10 cellular contexts compared by ENCODE assay signal in the genomic region with DNA sequence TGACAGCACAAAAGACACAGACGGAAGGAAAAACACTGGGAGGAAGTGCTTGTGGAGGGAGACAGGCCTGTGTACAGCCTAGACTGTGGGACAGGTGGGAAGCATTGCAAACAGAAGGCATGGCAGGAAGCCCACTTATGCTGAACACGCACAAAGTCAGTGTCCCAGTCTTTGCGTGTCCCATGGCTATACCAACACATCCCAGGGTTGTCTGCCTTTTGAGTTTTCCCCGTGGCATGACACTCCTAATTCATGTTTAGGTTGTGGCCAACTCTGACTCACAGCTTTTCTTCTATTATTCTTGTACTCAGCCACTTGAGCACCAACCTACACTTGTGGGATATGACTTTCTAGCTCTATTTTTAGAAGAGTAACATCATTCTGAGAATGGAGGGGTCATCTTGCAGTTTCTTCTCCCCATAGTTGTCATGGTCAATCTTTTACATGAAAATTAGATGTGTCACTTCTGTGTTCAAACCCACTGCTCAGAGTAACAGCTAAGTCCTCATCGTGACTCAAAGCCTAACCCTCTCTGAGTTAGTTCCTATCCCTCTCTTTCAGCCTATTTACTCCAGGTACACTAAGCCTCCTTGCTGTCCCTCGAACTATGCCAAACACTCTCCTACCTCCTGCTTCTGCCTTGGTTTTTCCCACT. TPM values are rescaled to one million over a fixed set of nuclear protein-coding genes. Genes with fewer than 3 reads are reported as not detected.
DNase-seq lines count a peak whose midpoint lies in the region; ATAC-seq, FAIRE-seq and TF ChIP-seq lines count a peak whose summit lies in the region.
"Had no signal": no experiment of that assay in that cellular context is flagged by ENCODE, and none has a peak within 500 bp of the region (broad histone marks: within the 10 kb centered on the region; RNA-seq: fewer than 3 reads in every experiment).

No MANE protein-coding gene starts in this region.

- H3K4me1 Mint-ChIP-seq in activated CD8-positive, alpha-beta T cell treated with anti-CD3 and anti-CD28 coated beads for 36 hours (ENCODE audit: low read depth), result peaks cover 45% of the 10 kb centered on the region

- no peak for TF ChIP-seq CTCF in GM10248 (IDR thresholded peaks at IDR 0.05; ENCODE audit: control extremely low read depth, extremely low read depth, low read depth, missing control alignments)
- no peak for TF ChIP-seq CTCF in activated CD8-positive, alpha-beta T cell treated with anti-CD3 and anti-CD28 coated beads for 36 hours (IDR thresholded peaks at IDR 0.05)

- peaks cover 5% of the 10 kb centered on the region for H3K36me3 Mint-ChIP-seq in activated CD8-positive, alpha-beta T cell treated with anti-CD3 and anti-CD28 coated beads for 36 hours (ENCODE audit: low read depth)

- intact Hi-C loops in activated CD8-positive, alpha-beta T cell treated with anti-CD3 and anti-CD28 coated beads for 36 hours (cut with micrococcal nuclease), result no loop called here

- H3K9me3 Mint-ChIP-seq in activated CD8-positive, alpha-beta T cell treated with anti-CD3 and anti-CD28 coated beads for 36 hours, result peaks cover 14% of the 10 kb centered on the region

- CTCF ChIA-PET in GM10248 (lab: Yijun Ruan, JAX), result interaction anchor here (0.9 to 11.1 kb wide), 10 partner anchors 13 to 341 kb away, joined by 3 to 95 read pairs (median 4); no protein-coding TSS in a partner anchor
- CTCF ChIA-PET in activated CD8-positive, alpha-beta T cell treated with anti-CD3 and anti-CD28 coated beads for 36 hours (lab: Charles Lee), result interaction anchor here (1.1 to 3.2 kb wide), 5 partner anchors 13 to 27 kb away, joined by 3 to 22 read pairs (median 4); no protein-coding TSS in a partner anchor

- no peak for FAIRE-seq in urothelium cell line (lab: Jason Lieb, UNC)

- no peak overlapping the region for H3K4me3 Mint-ChIP-seq in activated CD8-positive, alpha-beta T cell treated with anti-CD3 and anti-CD28 coated beads for 36 hours

- H3K27me3 Mint-ChIP-seq in activated CD8-positive, alpha-beta T cell treated with anti-CD3 and anti-CD28 coated beads for 36 hours, result no peaks in the 10 kb centered on the region

- peak overlapping the region; percentile 88 for H3K27ac Mint-ChIP-seq in activated CD8-positive, alpha-beta T cell treated with anti-CD3 and anti-CD28 coated beads for 36 hours

- DNase-seq in GM10248 (ENCODE audit: extremely low spot score), result peak; percentile 76
- peak; percentile 25 for DNase-seq in GM19238 (ENCODE audit: insufficient read length, low spot score)
- peak; percentile 49 for DNase-seq in activated CD8-positive, alpha-beta T cell treated with anti-CD3 and anti-CD28 coated beads for 36 hours
- DNase-seq in DMS79 treated with DMSO at 0.1 percent for 48 hours (lab: John Stamatoyannopoulos, UW), result no peak
- no peak for DNase-seq in activated effector memory CD4-positive, alpha-beta T cell treated with Interleukin-2 at 50 U/mL for 16 hours
- no peak for DNase-seq in C1 segment of cervical spinal cord (lab: John Stamatoyannopoulos, UW)
- DNase-seq in urothelium cell line (ENCODE audit: low spot score), result no peak
- DNase-seq: right cardiac atrium had no signal

- peak; percentile 86 for ATAC-seq in HG02938 (IDR thresholded peaks at IDR 0.05; ENCODE audit: unreplicated experiment)
- ATAC-seq in activated CD8-positive, alpha-beta T cell treated with anti-CD3 and anti-CD28 coated beads for 36 hours, result peak; percentile 88
- ATAC-seq: right cardiac atrium had no signal

- POLR2A ChIA-PET in GM10248 (lab: Yijun Ruan, JAX), result interaction anchor here (0.6 to 1.0 kb wide), 2 partner anchors 17 to 590 kb away, joined by 3 read pairs; no protein-coding TSS in a partner anchor
- POLR2A ChIA-PET in activated CD8-positive, alpha-beta T cell treated with anti-CD3 and anti-CD28 coated beads for 36 hours (lab: Charles Lee), result no interaction called here

RNA-seq across cellular contexts. Expression of a gene that starts 27.5 kb away (rescaled TPM):
- under 1 TPM; 0.25 to 0.51 TPM for total RNA-seq in activated CD8-positive, alpha-beta T cell treated with anti-CD3 and anti-CD28 coated beads for 36 hours

RNA-seq across cellular contexts. Expression of a gene that starts 30.1 kb away (rescaled TPM):
- total RNA-seq in activated CD8-positive, alpha-beta T cell treated with anti-CD3 and anti-CD28 coated beads for 36 hours, result 1 to 10 TPM; 3.3 to 3.5 TPM
- total RNA-seq: cardiac muscle cell, right cardiac atrium had no signal

RNA-seq across cellular contexts. Expression of a gene that starts 38.5 kb away (rescaled TPM):
- total RNA-seq in activated CD8-positive, alpha-beta T cell treated with anti-CD3 and anti-CD28 coated beads for 36 hours, result 100 to 1,000 TPM; 146 to 155 TPM

RNA-seq across cellular contexts. Expression of a gene that starts 50.0 kb away (rescaled TPM):
- 1 to 10 TPM; 5.1 to 7.6 TPM for total RNA-seq in activated CD8-positive, alpha-beta T cell treated with anti-CD3 and anti-CD28 coated beads for 36 hours

RNA-seq across cellular contexts. Expression of a gene that starts 54.5 kb away (rescaled TPM):
- 1 to 10 TPM in 1 of 2 experiments, under 1 TPM in 1; 0.78 to 1.0 TPM for total RNA-seq in activated CD8-positive, alpha-beta T cell treated with anti-CD3 and anti-CD28 coated beads for 36 hours

Comparison
In these comparisons a context has a peak if more than half of its experiments do, and no peak if none do; other contexts are left out.
1. DNase-seq: peak in GM10248 (single experiment), GM19238 (single experiment) and activated CD8-positive, alpha-beta T cell treated with anti-CD3 and anti-CD28 coated beads for 36 hours (single experiment); none in DMS79 treated with DMSO at 0.1 percent for 48 hours (single experiment), activated effector memory CD4-positive, alpha-beta T cell treated with Interleukin-2 at 50 U/mL for 16 hours (single experiment), C1 segment of cervical spinal cord (0 of 14) and urothelium cell line (single experiment).